In genomic region chr1:151428068-151428467, GRCh38 we compare ENCODE assay signal across 16 cellular contexts. TPM values are rescaled to one million over a fixed set of nuclear protein-coding genes. Genes with fewer than 3 reads are reported as not detected.
DNase-seq lines count a peak whose midpoint lies in the region; ATAC-seq and TF ChIP-seq lines count a peak whose summit lies in the region.
"Had no signal": no experiment of that assay in that cellular context is flagged by ENCODE, and none has a peak within 500 bp of the region (broad histone marks: within the 10 kb centered on the region; RNA-seq: fewer than 3 reads in every experiment).

No MANE protein-coding gene starts in this region.

- H3K27ac Mint-ChIP-seq in T-helper 17 cell (peak overlapping the region; percentile 63), endodermal cell (peak overlapping the region; percentile 52)
- H3K27ac Mint-ChIP-seq in stimulated activated naive B cell treated with anti-CD40 and anti-IgM and Interleukin-4, amounts not matched to agents 10 μg/mL and 1 μg/mL and 100 μg/mL, for 72 hours, result peak overlapping the region; percentile 4
- H3K27ac Mint-ChIP-seq in activated CD4-positive, alpha-beta T cell treated with anti-CD3 and anti-CD28 coated beads, Interleukin-2, amount 10 ng/mL, durations not matched to agents 24 days and 14 days, result no peak overlapping the region
- H3K27ac Mint-ChIP-seq: CD4-positive, alpha-beta T cell; GM23338 had no signal

- no peaks in the 10 kb centered on the region for H3K27me3 Mint-ChIP-seq in T-helper 17 cell
- no peaks in the 10 kb centered on the region for H3K27me3 Mint-ChIP-seq in endodermal cell (ENCODE audit: insufficient read depth)
- H3K27me3 Mint-ChIP-seq in stimulated activated naive B cell treated with anti-CD40 and anti-IgM and Interleukin-4, amounts not matched to agents 10 μg/mL and 1 μg/mL and 100 μg/mL, for 72 hours, result no peaks in the 10 kb centered on the region
- H3K27me3 Mint-ChIP-seq in activated CD4-positive, alpha-beta T cell treated with anti-CD3 and anti-CD28 coated beads, Interleukin-2, amount 10 ng/mL, durations not matched to agents 24 days and 14 days, result no peaks in the 10 kb centered on the region
- H3K27me3 Mint-ChIP-seq: CD4-positive, alpha-beta T cell had no signal

- H3K4me1 Mint-ChIP-seq in T-helper 17 cell (peaks cover 10% of the 10 kb centered on the region), endodermal cell (no peaks in the 10 kb centered on the region)
- H3K4me1 Mint-ChIP-seq in stimulated activated naive B cell treated with anti-CD40 and anti-IgM and Interleukin-4, amounts not matched to agents 10 μg/mL and 1 μg/mL and 100 μg/mL, for 72 hours, result peaks cover 2 to 5% of the 10 kb centered on the region in 2 donors
- peaks cover 2% of the 10 kb centered on the region for H3K4me1 Mint-ChIP-seq in activated CD4-positive, alpha-beta T cell treated with anti-CD3 and anti-CD28 coated beads, Interleukin-2, amount 10 ng/mL, durations not matched to agents 24 days and 14 days
- H3K4me1 Mint-ChIP-seq: GM23338 had no signal

- H3K4me2 ChIP-seq in mesendoderm (ENCODE audit: low read length), result no peak overlapping the region
- H3K4me2 ChIP-seq: GM23338 had no signal

- no peak overlapping the region for H3K4me3 Mint-ChIP-seq in T-helper 17 cell
- no peak overlapping the region for H3K4me3 Mint-ChIP-seq in endodermal cell
- H3K4me3 Mint-ChIP-seq in stimulated activated naive B cell treated with anti-CD40 and anti-IgM and Interleukin-4, amounts not matched to agents 10 μg/mL and 1 μg/mL and 100 μg/mL, for 72 hours, result no peak overlapping the region
- H3K4me3 Mint-ChIP-seq in activated CD4-positive, alpha-beta T cell treated with anti-CD3 and anti-CD28 coated beads, Interleukin-2, amount 10 ng/mL, durations not matched to agents 24 days and 14 days, result no peak overlapping the region
- H3K4me3 Mint-ChIP-seq: CD4-positive, alpha-beta T cell; GM23338 had no signal

- ATAC-seq in T-helper 17 cell, result no peak
- ATAC-seq in stimulated activated naive B cell treated with anti-CD40 and anti-IgM and Interleukin-4, amounts not matched to agents 10 μg/mL and 1 μg/mL and 100 μg/mL, for 72 hours (replicated peaks), result no peak
- ATAC-seq: GM23338 had no signal

- H3K56ac ChIP-seq in mesendoderm (ENCODE audit: low read length), result no peak overlapping the region

- H2BK15ac ChIP-seq in mesendoderm (replicated peaks; ENCODE audit: low read depth), result no peak overlapping the region

- H3K9me3 ChIP-seq in T-helper 17 cell (ENCODE audit: control insufficient read depth, low read length, poor library complexity, severe bottlenecking) (no peaks in the 10 kb centered on the region), endodermal cell (ENCODE audit: control insufficient read depth, low read length) (no peaks in the 10 kb centered on the region)

- H3K18ac ChIP-seq in mesendoderm (ENCODE audit: low read length), result no peak overlapping the region

- peaks cover 78% of the 10 kb centered on the region for H3K36me3 ChIP-seq in endodermal cell (ENCODE audit: control insufficient read depth, insufficient read depth, low read length)
- H3K36me3 ChIP-seq in mesendoderm (ENCODE audit: control insufficient read depth, insufficient read depth, low read length), result peaks cover 11% of the 10 kb centered on the region

- 97 to 100% methylated on average over 4 to 7 of the region's 7 CpGs for WGBS in endodermal cell (ENCODE audit: insufficient coverage in 1 of 2, insufficient read length in 1 of 2), 2 experiments
- no CpG with 5 or more reads among the region's 7 CpGs for WGBS in mesendoderm (ENCODE audit: extremely low coverage, insufficient coverage, low lambda C conversion rate)

- DNase-seq in T-helper 17 cell, result no peak
- no peak for DNase-seq in endodermal cell
- DNase-seq in mesendoderm, result no peak
- DNase-seq in stimulated activated naive B cell treated with anti-CD40 and anti-IgM and Interleukin-4, amounts not matched to agents 10 μg/mL and 1 μg/mL and 100 μg/mL, for 72 hours, result no peak
- no peak for DNase-seq in NCI-H69 (lab: John Stamatoyannopoulos, UW)
- DNase-seq in NCI-H187 treated with DMSO at 0.1 percent for 48 hours (lab: John Stamatoyannopoulos, UW), result no peak
- DNase-seq in activated CD4-positive, alpha-beta T cell treated with anti-CD3 and anti-CD28 coated beads, Interleukin-2, amount 10 ng/mL, durations not matched to agents 24 days and 14 days, result no peak
- DNase-seq: ACHN; AML-193; CD4-positive, alpha-beta T cell; DMS53; DND-41; EL; HCEC 1CT had no signal

- H3K4me1 ChIP-seq in endodermal cell (ENCODE audit: control insufficient read depth, insufficient read depth, low read length) (no peaks in the 10 kb centered on the region), mesendoderm (ENCODE audit: control insufficient read depth, low read depth, low read length) (no peaks in the 10 kb centered on the region)

- no peaks in the 10 kb centered on the region for H3K27me3 ChIP-seq in endodermal cell (ENCODE audit: control insufficient read depth, insufficient read depth, low read length, poor library complexity, severe bottlenecking)
- H3K27me3 ChIP-seq in mesendoderm (ENCODE audit: insufficient read depth, low read length, poor library complexity), result no peaks in the 10 kb centered on the region

- H2AK5ac ChIP-seq in mesendoderm (ENCODE audit: low read length), result no peak overlapping the region

- H4K8ac ChIP-seq in mesendoderm (ENCODE audit: low read depth, low read length), result no peak overlapping the region

- H4K5ac ChIP-seq in mesendoderm (ENCODE audit: low read length), result no peak overlapping the region

- H3K9ac ChIP-seq in endodermal cell (ENCODE audit: extremely low read depth, low read length, poor library complexity, severe bottlenecking) (no peak overlapping the region), mesendoderm (ENCODE audit: low read length) (no peak overlapping the region)

- H3K4me3 ChIP-seq in endodermal cell (ENCODE audit: low read length) (no peak overlapping the region), mesendoderm (ENCODE audit: low read length) (no peak overlapping the region)
- H3K4me3 ChIP-seq: GM23338 had no signal

- no peak overlapping the region for H3K27ac ChIP-seq in endodermal cell (ENCODE audit: low read depth, low read length)
- H3K27ac ChIP-seq in mesendoderm (ENCODE audit: low read depth, low read length), result peak overlapping the region; percentile 60
- H3K27ac ChIP-seq: C4-2B had no signal

- H3K36me3 Mint-ChIP-seq in T-helper 17 cell (ENCODE audit: low read depth) (peaks cover 6% of the 10 kb centered on the region), endodermal cell (ENCODE audit: low read depth) (peaks cover 69% of the 10 kb centered on the region)
- peaks cover 22 to 52% of the 10 kb centered on the region in 2 donors for H3K36me3 Mint-ChIP-seq in stimulated activated naive B cell treated with anti-CD40 and anti-IgM and Interleukin-4, amounts not matched to agents 10 μg/mL and 1 μg/mL and 100 μg/mL, for 72 hours
- peaks cover 38% of the 10 kb centered on the region for H3K36me3 Mint-ChIP-seq in activated CD4-positive, alpha-beta T cell treated with anti-CD3 and anti-CD28 coated beads, Interleukin-2, amount 10 ng/mL, durations not matched to agents 24 days and 14 days (ENCODE audit: low read depth)

- no peak for TF ChIP-seq CTCF in endodermal cell (conservative IDR thresholded peaks at IDR 0.05)

- intact Hi-C loops in activated CD4-positive, alpha-beta T cell treated with anti-CD3 and anti-CD28 coated beads, Interleukin-2, amount 10 ng/mL, durations not matched to agents 24 days and 14 days (cut with micrococcal nuclease), result no loop called here

- no peak overlapping the region for H3K23ac ChIP-seq in mesendoderm (ENCODE audit: low read length)

- H3K79me1 ChIP-seq in mesendoderm (ENCODE audit: low read length), result peaks cover 7% of the 10 kb centered on the region

- H2BK120ac ChIP-seq in mesendoderm (ENCODE audit: low read depth, low read length), result no peak overlapping the region

- no peaks in the 10 kb centered on the region for H3K9me3 Mint-ChIP-seq in endodermal cell
- no peaks in the 10 kb centered on the region for H3K9me3 Mint-ChIP-seq in stimulated activated naive B cell treated with anti-CD40 and anti-IgM and Interleukin-4, amounts not matched to agents 10 μg/mL and 1 μg/mL and 100 μg/mL, for 72 hours
- H3K9me3 Mint-ChIP-seq in activated CD4-positive, alpha-beta T cell treated with anti-CD3 and anti-CD28 coated beads, Interleukin-2, amount 10 ng/mL, durations not matched to agents 24 days and 14 days, result no peaks in the 10 kb centered on the region
- H3K9me3 Mint-ChIP-seq: CD4-positive, alpha-beta T cell; GM23338 had no signal

- peaks cover 5% of the 10 kb centered on the region for H3K79me2 ChIP-seq in mesendoderm (ENCODE audit: control insufficient read depth, insufficient read depth, low read length)

- no peak overlapping the region for H2BK5ac ChIP-seq in mesendoderm (ENCODE audit: low read length)

- H3K4ac ChIP-seq in mesendoderm (ENCODE audit: low read depth, low read length), result no peak overlapping the region

RNA-seq across cellular contexts. Expression of gene PSMB4, which starts 28.7 kb away (rescaled TPM):
- total RNA-seq in T-helper 17 cell (100 to 1,000 TPM; 283 to 299 TPM), endodermal cell (100 to 1,000 TPM; 327 to 333 TPM)
- polyA plus RNA-seq in endodermal cell (2013, experiment 1 of 2), result 278 TPM
- 254 TPM for polyA plus RNA-seq in endodermal cell (2013, experiment 2 of 2)
- polyA plus RNA-seq in mesendoderm (2013, experiment 1 of 2), result 511 TPM
- 518 TPM for polyA plus RNA-seq in mesendoderm (2013, experiment 2 of 2)
- total RNA-seq in activated CD4-positive, alpha-beta T cell treated with anti-CD3 and anti-CD28 coated beads, Interleukin-2, amount 10 ng/mL, durations not matched to agents 24 days and 14 days, result 452 and 456 TPM in 2 replicates

RNA-seq across cellular contexts. Expression of gene POGZ, which starts 31.2 kb away (rescaled TPM):
- total RNA-seq in T-helper 17 cell, result 100 to 1,000 TPM in 1 of 2 donors, 10 to 100 TPM in 1; 94.9 to 105 TPM
- 100 to 1,000 TPM; 138 to 165 TPM for total RNA-seq in endodermal cell
- polyA plus RNA-seq in endodermal cell (2013, experiment 1 of 2), result 81.3 TPM
- polyA plus RNA-seq in endodermal cell (2013, experiment 2 of 2), result 75.7 TPM
- polyA plus RNA-seq in mesendoderm (2013, experiment 1 of 2), result 43.2 TPM
- 38.6 TPM for polyA plus RNA-seq in mesendoderm (2013, experiment 2 of 2)
- 82.6 and 86.5 TPM in 2 replicates for total RNA-seq in activated CD4-positive, alpha-beta T cell treated with anti-CD3 and anti-CD28 coated beads, Interleukin-2, amount 10 ng/mL, durations not matched to agents 24 days and 14 days

RNA-seq across cellular contexts. Expression of gene SELENBP1, which starts 55.6 kb away (rescaled TPM):
- total RNA-seq in T-helper 17 cell (not detected), endodermal cell (10 to 100 TPM; 35.4 to 39.2 TPM)
- 40.1 TPM for polyA plus RNA-seq in endodermal cell (2013, experiment 1 of 2)
- polyA plus RNA-seq in endodermal cell (2013, experiment 2 of 2), result 37.3 TPM
- 8.0 TPM for polyA plus RNA-seq in mesendoderm (2013, experiment 1 of 2)
- 8.6 TPM for polyA plus RNA-seq in mesendoderm (2013, experiment 2 of 2)
- total RNA-seq in activated CD4-positive, alpha-beta T cell treated with anti-CD3 and anti-CD28 coated beads, Interleukin-2, amount 10 ng/mL, durations not matched to agents 24 days and 14 days, result not detected in 2 replicates
- total RNA-seq: CD4-positive, alpha-beta T cell had no signal

Comparison
In these comparisons a context has a peak if more than half of its experiments do, and no peak if none do; other contexts are left out.
1. RNA of gene SELENBP1, which starts 55.6 kb away (total RNA-seq): 35.4 to 39.2 TPM in endodermal cell; not detected in T-helper 17 cell and not detected in activated CD4-positive, alpha-beta T cell treated with anti-CD3 and anti-CD28 coated beads, Interleukin-2, amount 10 ng/mL, durations not matched to agents 24 days and 14 days; every median in the first group is over 10 times any median in the second.